Comparison of ENCODE assay signal across 29 cellular contexts in genomic region chr7:70053421-70053820, GRCh38.
"Had no signal": no experiment of that assay in that cellular context is flagged by ENCODE, and none has a peak within 500 bp of the region (broad histone marks: within the 10 kb centered on the region; RNA-seq: fewer than 3 reads in every experiment).

No MANE protein-coding gene starts in this region.

- H3K36me3 ChIP-seq: SJSA1 had no signal

- H3K27ac ChIP-seq: SJSA1, VCaP had no signal

- DNase-seq: activated B cell treated with CpG ODN at 0.5 μM for 24 hours; activated CD4-positive, alpha-beta memory T cell treated with anti-CD3 and anti-CD28 coated beads for 36 hours; activated CD4-positive, alpha-beta T cell treated with anti-CD3 and anti-CD28 coated beads for 4 hours; activated CD4-positive, alpha-beta T cell treated with anti-CD3 and anti-CD28 coated beads, Interleukin-2, amount 50 U/mL, for 1 hour; activated CD4-positive, CD25-positive, alpha-beta regulatory T cell treated with anti-CD3 and anti-CD28 coated beads, Interleukin-2, amount 50 U/mL, for 72 hours; activated CD8-positive, alpha-beta memory T cell treated with anti-CD3 and anti-CD28 coated beads for 24 hours; activated CD8-positive, alpha-beta memory T cell treated with anti-CD3 and anti-CD28 coated beads, Interleukin-2, amount 10 ng/mL, durations not matched to agents 7 days and 5 days; activated CD8-positive, alpha-beta memory T cell treated with anti-CD3 and anti-CD28 coated beads, Interleukin-2, amount 50 U/mL, for 48 hours; activated effector memory CD4-positive, alpha-beta T cell treated with Interleukin-2 at 50 U/mL for 16 hours; activated naive CD4-positive, alpha-beta T cell treated with anti-CD3 and anti-CD28 coated beads, Interleukin-2, amount 50 U/mL, for 16 hours; activated naive CD8-positive, alpha-beta T cell treated with anti-CD3 and anti-CD28 coated beads for 36 hours; activated T-cell treated with anti-CD3 and anti-CD28 coated beads, Interleukin-2, amount 50 U/mL, for 48 hours; amygdala; NCI-H1048; NCI-H1105 treated with DMSO at 0.1 percent for 48 hours; NCI-H1436; NCI-H1694; NCI-H1930; NCI-H2081 treated with DMSO at 0.1 percent for 48 hours; NCI-H345; NCI-H524 treated with DMSO at 0.1 percent for 48 hours; SHP77; T-cell; T-helper 17 cell; T-helper 9 cell had no signal

- H3K4me1 ChIP-seq: SJSA1 had no signal

- FAIRE-seq: K562 had no signal

- ATAC-seq: activated CD8-positive, alpha-beta memory T cell treated with anti-CD3 and anti-CD28 coated beads, Interleukin-2, amount 10 ng/mL, durations not matched to agents 7 days and 5 days; K562; Panc1; T-cell; T-helper 17 cell had no signal

- H3K27me3 ChIP-seq: SJSA1 had no signal

- H3K9me3 ChIP-seq: SJSA1 had no signal

- H3K4me3 ChIP-seq: K562, SJSA1 had no signal
